In the genomic region with DNA sequence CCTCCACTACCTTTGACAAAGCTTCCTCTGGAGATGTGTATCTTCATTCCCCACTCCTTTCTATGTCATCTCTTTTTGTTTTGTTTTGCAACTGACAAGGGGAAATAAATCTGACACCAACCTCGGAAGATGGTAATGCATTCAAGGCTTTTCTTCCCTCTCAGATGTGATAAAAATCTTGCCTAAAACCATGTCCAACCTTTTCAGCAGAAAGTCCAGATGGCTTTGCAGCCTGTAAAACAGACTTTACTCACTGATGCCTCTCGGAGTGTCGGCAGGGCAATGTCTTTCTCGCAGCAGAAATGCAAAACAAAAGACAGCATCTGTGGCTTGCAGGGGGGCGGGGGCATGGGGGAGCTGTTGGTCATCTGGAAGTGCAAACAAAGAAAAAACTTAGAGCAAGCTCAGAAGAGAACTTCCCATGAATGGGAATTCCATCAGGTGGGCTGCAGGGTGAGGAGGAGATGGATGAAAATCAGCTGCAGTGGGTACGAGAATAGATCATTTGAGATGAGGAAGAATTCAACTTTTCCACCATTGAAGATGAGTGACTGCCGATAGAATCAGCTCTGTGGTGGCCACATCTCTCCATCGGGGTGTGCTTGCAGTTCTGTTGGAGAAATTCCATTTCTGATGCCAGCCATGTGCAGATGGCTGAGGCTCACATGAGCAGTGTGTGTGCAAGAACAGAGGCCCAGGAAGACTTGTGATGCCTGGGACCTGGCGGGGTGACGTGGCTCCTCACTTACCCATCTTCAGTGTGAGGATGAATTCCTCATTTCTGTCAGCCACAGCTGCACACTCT, we compare ENCODE assay signal across 1 cellular context.
TF ChIP-seq lines count a peak whose summit lies in the region.

No MANE protein-coding gene starts in this region.

TF ChIP-seq in SK-N-SH, 30 proteins besides CTCF, POLR2A, EP300 and RAD21 (continued from another document):
- TF ChIP-seq IRF3 (IDR thresholded peaks at IDR 0.05; ENCODE audit: low read depth, low read length) (no peak), FOXJ3 (CRISPR knock-in tag; IDR thresholded peaks at IDR 0.05) (peak; percentile 99), YY1 (IDR thresholded peaks at IDR 0.05; ENCODE audit: low read depth) (no peak), GATA2 (CRISPR knock-in tag; IDR thresholded peaks at IDR 0.05) (peak; percentile 99), NRF1 (IDR thresholded peaks at IDR 0.05; ENCODE audit: low read depth, low read length) (no peak), SIN3A (IDR thresholded peaks at IDR 0.05; ENCODE audit: borderline replicate concordance, low read depth, low read length) (no peak), RXRA (IDR thresholded peaks at IDR 0.05; ENCODE audit: borderline replicate concordance, low read depth) (no peak), SMC3 (IDR thresholded peaks at IDR 0.05; ENCODE audit: low read depth, low read length) (peak; percentile 13; the same call in 1 of the 2 replicates)
- TF ChIP-seq, protein P1, sequence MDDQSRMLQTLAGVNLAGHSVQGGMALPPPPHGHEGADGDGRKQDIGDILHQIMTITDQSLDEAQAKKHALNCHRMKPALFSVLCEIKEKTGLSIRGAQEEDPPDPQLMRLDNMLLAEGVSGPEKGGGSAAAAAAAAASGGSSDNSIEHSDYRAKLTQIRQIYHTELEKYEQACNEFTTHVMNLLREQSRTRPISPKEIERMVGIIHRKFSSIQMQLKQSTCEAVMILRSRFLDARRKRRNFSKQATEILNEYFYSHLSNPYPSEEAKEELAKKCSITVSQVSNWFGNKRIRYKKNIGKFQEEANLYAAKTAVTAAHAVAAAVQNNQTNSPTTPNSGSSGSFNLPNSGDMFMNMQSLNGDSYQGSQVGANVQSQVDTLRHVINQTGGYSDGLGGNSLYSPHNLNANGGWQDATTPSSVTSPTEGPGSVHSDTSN (IDR thresholded peaks at IDR 0.05), result no peak
- TF ChIP-seq, protein P2, sequence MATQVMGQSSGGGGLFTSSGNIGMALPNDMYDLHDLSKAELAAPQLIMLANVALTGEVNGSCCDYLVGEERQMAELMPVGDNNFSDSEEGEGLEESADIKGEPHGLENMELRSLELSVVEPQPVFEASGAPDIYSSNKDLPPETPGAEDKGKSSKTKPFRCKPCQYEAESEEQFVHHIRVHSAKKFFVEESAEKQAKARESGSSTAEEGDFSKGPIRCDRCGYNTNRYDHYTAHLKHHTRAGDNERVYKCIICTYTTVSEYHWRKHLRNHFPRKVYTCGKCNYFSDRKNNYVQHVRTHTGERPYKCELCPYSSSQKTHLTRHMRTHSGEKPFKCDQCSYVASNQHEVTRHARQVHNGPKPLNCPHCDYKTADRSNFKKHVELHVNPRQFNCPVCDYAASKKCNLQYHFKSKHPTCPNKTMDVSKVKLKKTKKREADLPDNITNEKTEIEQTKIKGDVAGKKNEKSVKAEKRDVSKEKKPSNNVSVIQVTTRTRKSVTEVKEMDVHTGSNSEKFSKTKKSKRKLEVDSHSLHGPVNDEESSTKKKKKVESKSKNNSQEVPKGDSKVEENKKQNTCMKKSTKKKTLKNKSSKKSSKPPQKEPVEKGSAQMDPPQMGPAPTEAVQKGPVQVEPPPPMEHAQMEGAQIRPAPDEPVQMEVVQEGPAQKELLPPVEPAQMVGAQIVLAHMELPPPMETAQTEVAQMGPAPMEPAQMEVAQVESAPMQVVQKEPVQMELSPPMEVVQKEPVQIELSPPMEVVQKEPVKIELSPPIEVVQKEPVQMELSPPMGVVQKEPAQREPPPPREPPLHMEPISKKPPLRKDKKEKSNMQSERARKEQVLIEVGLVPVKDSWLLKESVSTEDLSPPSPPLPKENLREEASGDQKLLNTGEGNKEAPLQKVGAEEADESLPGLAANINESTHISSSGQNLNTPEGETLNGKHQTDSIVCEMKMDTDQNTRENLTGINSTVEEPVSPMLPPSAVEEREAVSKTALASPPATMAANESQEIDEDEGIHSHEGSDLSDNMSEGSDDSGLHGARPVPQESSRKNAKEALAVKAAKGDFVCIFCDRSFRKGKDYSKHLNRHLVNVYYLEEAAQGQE (IDR thresholded peaks at IDR 0.05; ENCODE audit: low read depth, low read length), result no peak
- TF ChIP-seq, protein P3, sequence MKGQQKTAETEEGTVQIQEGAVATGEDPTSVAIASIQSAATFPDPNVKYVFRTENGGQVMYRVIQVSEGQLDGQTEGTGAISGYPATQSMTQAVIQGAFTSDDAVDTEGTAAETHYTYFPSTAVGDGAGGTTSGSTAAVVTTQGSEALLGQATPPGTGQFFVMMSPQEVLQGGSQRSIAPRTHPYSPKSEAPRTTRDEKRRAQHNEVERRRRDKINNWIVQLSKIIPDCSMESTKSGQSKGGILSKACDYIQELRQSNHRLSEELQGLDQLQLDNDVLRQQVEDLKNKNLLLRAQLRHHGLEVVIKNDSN (IDR thresholded peaks at IDR 0.05; ENCODE audit: borderline replicate concordance, low read depth), result no peak
